Comparison of ENCODE assay signal across 20 cellular contexts in genomic region chr20:33105336-33105924, GRCh38. TPM values are rescaled to one million over a fixed set of nuclear protein-coding genes. Genes with fewer than 3 reads are reported as not detected.
A peak's percentile ranks its signal among the peaks of the same experiment; 100 is the strongest.
DNase-seq lines count a peak whose midpoint lies in the region; ATAC-seq and TF ChIP-seq lines count a peak whose summit lies in the region.
"Had no signal": no experiment of that assay in that cellular context is flagged by ENCODE, and none has a peak within 500 bp of the region (broad histone marks: within the 10 kb centered on the region; RNA-seq: fewer than 3 reads in every experiment).

No MANE protein-coding gene starts in this region.

- peaks cover 26% of the 10 kb centered on the region for H3K27me3 Mint-ChIP-seq in nephron (ENCODE audit: low read depth)
- H3K27me3 Mint-ChIP-seq in T-helper 2 cell treated with Interferon-gamma antibody and Interleukin-4, amounts not matched to agents 5 μg/mL and 100 μg/mL, for 36 hours (ENCODE audit: low read depth): peaks cover 2% of the 10 kb centered on the region

- peak overlapping the region; percentile 38 for H3K4me3 ChIP-seq in adipocyte (ENCODE audit: low read length)
- H3K4me3 ChIP-seq in testis: no peak overlapping the region
- no peak overlapping the region for H3K4me3 ChIP-seq in ascending aorta
- H3K4me3 ChIP-seq: GM23248, HAP-1, SJSA1 had no signal

- H3K36me3 ChIP-seq in adipocyte (ENCODE audit: control insufficient read depth, insufficient read depth, low read length, severe bottlenecking) (no peaks in the 10 kb centered on the region), testis (ENCODE audit: low read depth, missing control alignments) (no peaks in the 10 kb centered on the region), ascending aorta (no peaks in the 10 kb centered on the region)
- H3K36me3 ChIP-seq: BE2C, HAP-1, SJSA1 had no signal

- ATAC-seq in left ventricle myocardium superior (peak; percentile 26), GM18907 (IDR thresholded peaks at IDR 0.05; ENCODE audit: unreplicated experiment) (no peak)
- ATAC-seq: Panc1 had no signal

- H3K4me1 ChIP-seq in adipocyte (ENCODE audit: control insufficient read depth, insufficient read depth, low read length): peaks cover 19% of the 10 kb centered on the region
- H3K4me1 ChIP-seq in testis: no peaks in the 10 kb centered on the region
- H3K4me1 ChIP-seq in ascending aorta: no peaks in the 10 kb centered on the region
- H3K4me1 ChIP-seq: BE2C had no signal

- no peak overlapping the region for H3K27ac ChIP-seq in testis
- no peak overlapping the region for H3K27ac ChIP-seq in ascending aorta
- H3K27ac ChIP-seq: GM23248, SJSA1 had no signal

- WGBS in testis, 2 donors: 55 to 71% methylated on average over 6 to 8 of the region's 8 CpGs

- no peaks in the 10 kb centered on the region for H3K9me3 Mint-ChIP-seq in nephron
- H3K9me3 Mint-ChIP-seq in T-helper 2 cell treated with Interferon-gamma antibody and Interleukin-4, amounts not matched to agents 5 μg/mL and 100 μg/mL, for 36 hours: no peaks in the 10 kb centered on the region

- H3K27me3 ChIP-seq in adipocyte (replicated peaks; ENCODE audit: control insufficient read depth, insufficient read depth, low read length): peaks cover 8% of the 10 kb centered on the region
- H3K27me3 ChIP-seq in testis: no peaks in the 10 kb centered on the region
- no peaks in the 10 kb centered on the region for H3K27me3 ChIP-seq in ascending aorta
- H3K27me3 ChIP-seq: SJSA1 had no signal

- peaks cover 9% of the 10 kb centered on the region for H3K4me1 Mint-ChIP-seq in nephron
- H3K4me1 Mint-ChIP-seq in T-helper 2 cell treated with Interferon-gamma antibody and Interleukin-4, amounts not matched to agents 5 μg/mL and 100 μg/mL, for 36 hours (ENCODE audit: low read depth): no peaks in the 10 kb centered on the region

- DNase-seq in adipocyte (ENCODE audit: low read depth): no peak
- DNase-seq in left ventricle myocardium superior: no peak
- DNase-seq in testis: peak; percentile 29
- DNase-seq in T-helper 9 cell: no peak
- no peak for DNase-seq in T-helper 2 cell treated with Interferon-gamma antibody and Interleukin-4, amounts not matched to agents 5 μg/mL and 100 μg/mL, for 36 hours (ENCODE audit: low spot score)
- DNase-seq in ascending aorta (ENCODE audit: low spot score in 2 of 2): no peak
- DNase-seq: BE2C, KG1, NCI-H1436, NCI-H187 treated with DMSO at 0.1 percent for 48 hours, NCI-H2107, NCI-H2227 treated with DMSO at 0.1 percent for 48 hours had no signal

- no peaks in the 10 kb centered on the region for H3K36me3 Mint-ChIP-seq in nephron (ENCODE audit: low read depth)
- no peaks in the 10 kb centered on the region for H3K36me3 Mint-ChIP-seq in T-helper 2 cell treated with Interferon-gamma antibody and Interleukin-4, amounts not matched to agents 5 μg/mL and 100 μg/mL, for 36 hours (ENCODE audit: low read depth)

- TF ChIP-seq CTCF in nephron (IDR thresholded peaks at IDR 0.05; ENCODE audit: unreplicated experiment in 3 of 3) (no peak), testis (IDR thresholded peaks at IDR 0.05) (no peak), ascending aorta (IDR thresholded peaks at IDR 0.05) (no peak)

- no peak overlapping the region for H3K9ac ChIP-seq in adipocyte (ENCODE audit: low read length)
- H3K9ac ChIP-seq: GM23248 had no signal

- TF ChIP-seq POLR2A in testis (IDR thresholded peaks at IDR 0.05): no peak

- H3K4me3 Mint-ChIP-seq in nephron: no peak overlapping the region
- no peak overlapping the region for H3K4me3 Mint-ChIP-seq in T-helper 2 cell treated with Interferon-gamma antibody and Interleukin-4, amounts not matched to agents 5 μg/mL and 100 μg/mL, for 36 hours

- intact Hi-C loops in left ventricle myocardium superior (cut with micrococcal nuclease) (no loop called here), testis (cut with DNase I; ENCODE audit: low total_unique reads) (no loop called here), ascending aorta (cut with DNase I) (no loop called here)

- H3K27ac Mint-ChIP-seq in nephron: peak overlapping the region in 2 of 3 experiments; percentile 12 to 44
- H3K27ac Mint-ChIP-seq in T-helper 2 cell treated with Interferon-gamma antibody and Interleukin-4, amounts not matched to agents 5 μg/mL and 100 μg/mL, for 36 hours: no peak overlapping the region

- H3K9me3 ChIP-seq in adipocyte (ENCODE audit: control insufficient read depth, low read length): no peaks in the 10 kb centered on the region
- H3K9me3 ChIP-seq in testis: no peaks in the 10 kb centered on the region
- no peaks in the 10 kb centered on the region for H3K9me3 ChIP-seq in ascending aorta
- H3K9me3 ChIP-seq: BE2C, HAP-1, SJSA1 had no signal

RNA-seq across cellular contexts. Expression of gene BPIFB4, which starts 26.0 kb away (rescaled TPM):
- total RNA-seq in left ventricle myocardium superior (not detected), testis (1 to 10 TPM; 1.1 to 1.2 TPM), ascending aorta (not detected)
- polyA plus RNA-seq in testis (ENCODE audit: insufficient read depth, low read depth, low replicate concordance): 1.7 TPM
- total RNA-seq: A673, GM23248, HT1080, SJSA1 had no signal
- polyA plus RNA-seq: GM23248 had no signal

RNA-seq across cellular contexts. Expression of gene BPIFB3, which starts 51.7 kb away (rescaled TPM):
- total RNA-seq in left ventricle myocardium superior (not detected), testis (under 1 TPM; 0.47 to 0.74 TPM), ascending aorta (not detected)
- 0.87 TPM for polyA plus RNA-seq in testis (ENCODE audit: insufficient read depth, low read depth, low replicate concordance)
- total RNA-seq: A673, GM23248, HT1080, SJSA1 had no signal
- polyA plus RNA-seq: GM23248 had no signal
